ENCODE assay signal across 1 cellular context in genomic region chr5:148780711-148781110, GRCh38.
TF ChIP-seq lines count a peak whose summit lies in the region.

No MANE protein-coding gene starts in this region.

TF ChIP-seq in WTC11, 78 proteins besides CTCF, POLR2A, EP300 and RAD21 (continued from another document):
- TF ChIP-seq ELF4 (CRISPR knock-in tag; IDR thresholded peaks at IDR 0.05; ENCODE audit: low read depth) (no peak), FOXK1 (CRISPR knock-in tag; IDR thresholded peaks at IDR 0.05) (no peak), ZNF219 (CRISPR knock-in tag; IDR thresholded peaks at IDR 0.05; ENCODE audit: borderline replicate concordance) (no peak), TCF7 (CRISPR knock-in tag; IDR thresholded peaks at IDR 0.05; ENCODE audit: low read depth) (no peak), MYBL2 (CRISPR knock-in tag; IDR thresholded peaks at IDR 0.05) (no peak), JUN (CRISPR knock-in tag; IDR thresholded peaks at IDR 0.05) (no peak), ZNF138 (CRISPR knock-in tag; conservative IDR thresholded peaks at IDR 0.05) (no peak), CREM (CRISPR knock-in tag; IDR thresholded peaks at IDR 0.05) (no peak), NR1H2 (CRISPR knock-in tag; IDR thresholded peaks at IDR 0.05) (no peak), ZNF281 (CRISPR knock-in tag; IDR thresholded peaks at IDR 0.05) (no peak), ZBTB21 (CRISPR knock-in tag; IDR thresholded peaks at IDR 0.05; ENCODE audit: borderline replicate concordance) (no peak), ZNF232 (CRISPR knock-in tag; IDR thresholded peaks at IDR 0.05) (no peak)
- TF ChIP-seq, protein P1, sequence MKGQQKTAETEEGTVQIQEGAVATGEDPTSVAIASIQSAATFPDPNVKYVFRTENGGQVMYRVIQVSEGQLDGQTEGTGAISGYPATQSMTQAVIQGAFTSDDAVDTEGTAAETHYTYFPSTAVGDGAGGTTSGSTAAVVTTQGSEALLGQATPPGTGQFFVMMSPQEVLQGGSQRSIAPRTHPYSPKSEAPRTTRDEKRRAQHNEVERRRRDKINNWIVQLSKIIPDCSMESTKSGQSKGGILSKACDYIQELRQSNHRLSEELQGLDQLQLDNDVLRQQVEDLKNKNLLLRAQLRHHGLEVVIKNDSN (CRISPR knock-in tag; IDR thresholded peaks at IDR 0.05): no peak
